ENCODE assay signal across 8 cellular contexts in genomic region chr16:20740007-20740883, GRCh38. TPM values are rescaled to one million over a fixed set of nuclear protein-coding genes. Genes with fewer than 3 reads are reported as not detected.
DNase-seq lines count a peak whose midpoint lies in the region; ATAC-seq, FAIRE-seq and TF ChIP-seq lines count a peak whose summit lies in the region.

No MANE protein-coding gene starts in this region.

- no peak for DNase-seq in BE2C
- DNase-seq in HFF-Myc (ENCODE audit: extremely low read depth, low read depth), result no peak
- peak; percentile 39 for DNase-seq in activated CD4-positive, alpha-beta T cell treated with anti-CD3 and anti-CD28 coated beads, Interleukin-2, amount 10 ng/mL, durations not matched to agents 7 days and 5 days
- no peak for DNase-seq in sigmoid colon
- no peak for DNase-seq in NCI-H748 treated with DMSO at 0.1 percent for 48 hours (lab: John Stamatoyannopoulos, UW)
- DNase-seq in GM19239 (ENCODE audit: insufficient read length, low spot score), result no peak

- no peaks in the 10 kb centered on the region for H3K9me3 ChIP-seq in BE2C
- no peaks in the 10 kb centered on the region for H3K9me3 ChIP-seq in gastroesophageal sphincter
- H3K9me3 ChIP-seq in sigmoid colon, result no peaks in the 10 kb centered on the region

- no peak for ATAC-seq in gastroesophageal sphincter
- no peak for ATAC-seq in HG03439 (IDR thresholded peaks at IDR 0.05; ENCODE audit: unreplicated experiment)

- no peaks in the 10 kb centered on the region for H3K4me1 ChIP-seq in BE2C
- peaks cover 5 to 41% (median 10%) of the 10 kb centered on the region in 3 donors for H3K4me1 ChIP-seq in gastroesophageal sphincter
- H3K4me1 ChIP-seq in sigmoid colon, result peaks cover 0 to 37% (median 25%) of the 10 kb centered on the region in 4 donors

- H3K27me3 ChIP-seq in BE2C, result no peaks in the 10 kb centered on the region
- H3K27me3 ChIP-seq in gastroesophageal sphincter, result no peaks in the 10 kb centered on the region
- H3K27me3 ChIP-seq in sigmoid colon, result no peaks in the 10 kb centered on the region

- peak; percentile 43 for TF ChIP-seq CTCF in BE2C (IDR thresholded peaks at IDR 0.05; ENCODE audit: low read depth, low read length)
- peak; percentile 40 for TF ChIP-seq CTCF in HFF-Myc (IDR thresholded peaks at IDR 0.05; ENCODE audit: low read depth, low read length, missing control alignments)
- TF ChIP-seq CTCF in gastroesophageal sphincter (IDR thresholded peaks at IDR 0.05), result peak in 3 of 4 experiments; percentile 10 to 30 (median 16)
- TF ChIP-seq CTCF in sigmoid colon (IDR thresholded peaks at IDR 0.05), result peak in 3 of 4 experiments; percentile 9 to 20 (median 13)

- peaks cover 30% of the 10 kb centered on the region for H3K36me3 ChIP-seq in BE2C
- peaks cover 9 to 45% of the 10 kb centered on the region in 2 donors for H3K36me3 ChIP-seq in gastroesophageal sphincter
- H3K36me3 ChIP-seq in sigmoid colon, result peaks cover 6 to 38% (median 19%) of the 10 kb centered on the region in 4 donors

- H3K27me3 Mint-ChIP-seq in activated CD4-positive, alpha-beta T cell treated with anti-CD3 and anti-CD28 coated beads, Interleukin-2, amount 10 ng/mL, durations not matched to agents 7 days and 5 days, result no peaks in the 10 kb centered on the region

- POLR2A ChIA-PET in activated CD4-positive, alpha-beta T cell treated with anti-CD3 and anti-CD28 coated beads, Interleukin-2, amount 10 ng/mL, durations not matched to agents 7 days and 5 days (lab: Charles Lee), result interaction anchor here (1.0 to 1.1 kb wide), 2 partner anchors 23 to 67 kb away, joined by 3 read pairs; partner anchors contain the start of gene ACSM3

- H3K27ac Mint-ChIP-seq in activated CD4-positive, alpha-beta T cell treated with anti-CD3 and anti-CD28 coated beads, Interleukin-2, amount 10 ng/mL, durations not matched to agents 7 days and 5 days, result peak overlapping the region; percentile 98

- no peak for FAIRE-seq in GM19239 (lab: Jason Lieb, UNC)

- no peak for TF ChIP-seq POLR2A in gastroesophageal sphincter (IDR thresholded peaks at IDR 0.05)
- no peak for TF ChIP-seq POLR2A in sigmoid colon (IDR thresholded peaks at IDR 0.05)

- WGBS in gastroesophageal sphincter (ENCODE audit: low coverage in 1 of 2), 2 donors, result 33 to 34% methylated on average over 8 to 11 of the region's 11 CpGs
- 29 to 50% methylated on average over 11 of the region's 11 CpGs for WGBS in sigmoid colon, 2 donors

- CTCF ChIA-PET in activated CD4-positive, alpha-beta T cell treated with anti-CD3 and anti-CD28 coated beads, Interleukin-2, amount 10 ng/mL, durations not matched to agents 7 days and 5 days (lab: Charles Lee), result interaction anchor here (0.5 to 1.8 kb wide), 4 partner anchors 14 to 918 kb away, joined by 3 to 7 read pairs (median 4); partner anchors contain the start of gene ACSM3

- peaks cover 27% of the 10 kb centered on the region for H3K36me3 Mint-ChIP-seq in activated CD4-positive, alpha-beta T cell treated with anti-CD3 and anti-CD28 coated beads, Interleukin-2, amount 10 ng/mL, durations not matched to agents 7 days and 5 days (ENCODE audit: low read depth)

- TF ChIP-seq EP300 in gastroesophageal sphincter (IDR thresholded peaks at IDR 0.05) (no peak), sigmoid colon (IDR thresholded peaks at IDR 0.05) (no peak)

- H3K9me3 Mint-ChIP-seq in activated CD4-positive, alpha-beta T cell treated with anti-CD3 and anti-CD28 coated beads, Interleukin-2, amount 10 ng/mL, durations not matched to agents 7 days and 5 days, result no peaks in the 10 kb centered on the region

- intact Hi-C loops in sigmoid colon (cut with DNase I), result loop anchor here (2.0 to 5.0 kb wide), 2 partner anchors 67 to 161 kb away; partner anchors contain the start of genes DCUN1D3, ERI2, LYRM1 and REXO5

- H3K4me3 Mint-ChIP-seq in activated CD4-positive, alpha-beta T cell treated with anti-CD3 and anti-CD28 coated beads, Interleukin-2, amount 10 ng/mL, durations not matched to agents 7 days and 5 days, result peak overlapping the region; percentile 90

- H3K27ac ChIP-seq in gastroesophageal sphincter, result peak overlapping the region; percentile 74 to 98 (median 95)
- H3K27ac ChIP-seq in sigmoid colon, result peak overlapping the region; percentile 92 to 100 (median 98)

- peaks cover 27% of the 10 kb centered on the region for H3K4me1 Mint-ChIP-seq in activated CD4-positive, alpha-beta T cell treated with anti-CD3 and anti-CD28 coated beads, Interleukin-2, amount 10 ng/mL, durations not matched to agents 7 days and 5 days

- H3K4me3 ChIP-seq in BE2C (ENCODE audit: low read depth, low read length) (peak overlapping the region; percentile 98), HFF-Myc (replicated peaks; ENCODE audit: low read depth, low read length) (peak overlapping the region; percentile 88), gastroesophageal sphincter (peak overlapping the region; percentile 55 to 85), sigmoid colon (peak overlapping the region; percentile 66 to 99 (median 90))

RNA-seq across cellular contexts. Expression of gene THUMPD1, which starts 1.4 kb away (rescaled TPM):
- 43.0 TPM for polyA plus RNA-seq in BE2C (2012; ENCODE audit: insufficient read depth, insufficient read length, low read depth)
- 10 to 100 TPM; 42.9 to 43.1 TPM for total RNA-seq in activated CD4-positive, alpha-beta T cell treated with anti-CD3 and anti-CD28 coated beads, Interleukin-2, amount 10 ng/mL, durations not matched to agents 7 days and 5 days
- total RNA-seq in gastroesophageal sphincter (100 to 1,000 TPM in 2 of 4 donors, 10 to 100 TPM in 2; 59.6 to 120 (median 91.8) TPM), sigmoid colon (100 to 1,000 TPM in 3 of 4 donors, 10 to 100 TPM in 1; 59.3 to 115 (median 112) TPM)
- 10 to 100 TPM; 12.0 to 21.7 (median 15.5) TPM for polyA plus RNA-seq in sigmoid colon

RNA-seq across cellular contexts. Expression of gene ACSM3, which starts 23.6 kb away (rescaled TPM):
- 1.2 TPM for polyA plus RNA-seq in BE2C (2012; ENCODE audit: insufficient read depth, insufficient read length, low read depth)
- 1 to 10 TPM; 4.1 to 4.8 TPM for total RNA-seq in activated CD4-positive, alpha-beta T cell treated with anti-CD3 and anti-CD28 coated beads, Interleukin-2, amount 10 ng/mL, durations not matched to agents 7 days and 5 days
- total RNA-seq in gastroesophageal sphincter, result 10 to 100 TPM in 1 of 4 donors, 1 to 10 TPM in 3; 4.5 to 24.8 (median 6.8) TPM
- total RNA-seq in sigmoid colon, result 10 to 100 TPM; 12.5 to 22.7 (median 15.6) TPM
- 10 to 100 TPM; 14.1 to 25.7 (median 16.2) TPM for polyA plus RNA-seq in sigmoid colon

RNA-seq across cellular contexts. Expression of gene ACSM1, which starts 42.8 kb away (rescaled TPM):
- polyA plus RNA-seq in BE2C (2012; ENCODE audit: insufficient read depth, insufficient read length, low read depth), result not detected
- total RNA-seq in activated CD4-positive, alpha-beta T cell treated with anti-CD3 and anti-CD28 coated beads, Interleukin-2, amount 10 ng/mL, durations not matched to agents 7 days and 5 days, result under 1 TPM; 0.20 to 0.23 TPM
- total RNA-seq in gastroesophageal sphincter, result 1 to 10 TPM in 1 of 4 donors, under 1 TPM in 3; 0.46 to 1.2 (median 0.74) TPM
- 1 to 10 TPM in 3 of 4 donors, under 1 TPM in 1; 0.71 to 2.4 (median 1.8) TPM for total RNA-seq in sigmoid colon
- polyA plus RNA-seq in sigmoid colon, result 1 to 10 TPM in 1 of 3 donors, under 1 TPM in 2; 0.41 to 1.2 (median 0.69) TPM
